ENCODE assay signal across 10 cellular contexts in genomic region chr3:8499181-8499611, GRCh38. TPM values are rescaled to one million over a fixed set of nuclear protein-coding genes. Genes with fewer than 3 reads are reported as not detected.
DNase-seq lines count a peak whose midpoint lies in the region; ATAC-seq and TF ChIP-seq lines count a peak whose summit lies in the region.
"Had no signal": no experiment of that assay in that cellular context is flagged by ENCODE, and none has a peak within 500 bp of the region (broad histone marks: within the 10 kb centered on the region; RNA-seq: fewer than 3 reads in every experiment).

No MANE protein-coding gene starts in this region.

- peaks cover 9% of the 10 kb centered on the region for H3K36me3 Mint-ChIP-seq in brain
- H3K36me3 Mint-ChIP-seq in T-helper 17 cell (ENCODE audit: low read depth), result no peaks in the 10 kb centered on the region

- H3K9me3 ChIP-seq in T-helper 17 cell (ENCODE audit: control insufficient read depth, low read length, poor library complexity, severe bottlenecking), result no peaks in the 10 kb centered on the region
- H3K9me3 ChIP-seq: thoracic aorta had no signal

- intact Hi-C loops in left colon (cut with DNase I, micrococcal nuclease), result no loop called here

- H3K4me3 Mint-ChIP-seq in brain, result peak overlapping the region in 3 of 5 experiments; percentile 64 to 72 (median 65)
- no peak overlapping the region for H3K4me3 Mint-ChIP-seq in T-helper 17 cell

- H3K27me3 Mint-ChIP-seq in brain (peaks cover 4% of the 10 kb centered on the region), T-helper 17 cell (peaks cover 12% of the 10 kb centered on the region)

- in situ Hi-C loops in KBM-7 (cut with MboI; ENCODE audit: low pct_unique_long_range_greater_than_20kb, low sequenced_read_pairs), result no loop called here

- peaks cover 0 to 8% (median 0%) of the 10 kb centered on the region in 5 experiments for H3K9me3 Mint-ChIP-seq in brain

- H3K27ac Mint-ChIP-seq in brain, result peak overlapping the region; percentile 65 to 98 (median 96)
- no peak overlapping the region for H3K27ac Mint-ChIP-seq in T-helper 17 cell

- H3K4me1 Mint-ChIP-seq in brain (peaks cover 70% of the 10 kb centered on the region), T-helper 17 cell (peaks cover 10% of the 10 kb centered on the region)

- peak overlapping the region; percentile 95 for H3K27ac ChIP-seq in substantia nigra (ENCODE audit: low read depth, low read length, poor library complexity, severe bottlenecking)

- ATAC-seq in left colon (no peak), GM19455 (IDR thresholded peaks at IDR 0.05; ENCODE audit: unreplicated experiment) (no peak), T-helper 17 cell (no peak)

- DNase-seq in NCI-H2029 treated with DMSO at 0.1 percent for 48 hours (lab: John Stamatoyannopoulos, UW), result peak; percentile 86
- peak; percentile 40 for DNase-seq in kidney glomerular epithelial cell (lab: John Stamatoyannopoulos, UW)
- DNase-seq in substantia nigra (lab: John Stamatoyannopoulos, UW), result peak in 40 of 49 donors; percentile 14 to 85 (median 52)
- DNase-seq in left colon, result no peak
- DNase-seq in KBM-7, result no peak
- no peak for DNase-seq in T-helper 17 cell
- DNase-seq: small intestine had no signal

- no peak for TF ChIP-seq CTCF in brain (conservative IDR thresholded peaks at IDR 0.05)

RNA-seq across cellular contexts. Expression of gene LMCD1, which starts 2.4 kb away (rescaled TPM):
- 8.8 TPM for polyA plus RNA-seq in brain (ENCODE audit: insufficient read depth, low read depth, low replicate concordance)
- total RNA-seq in left colon (1 to 10 TPM; 5.8 to 7.1 TPM), T-helper 17 cell (under 1 TPM; 0.85 to 0.89 TPM)

Comparison
In these comparisons a context has a peak if more than half of its experiments do, and no peak if none do; other contexts are left out.
1. DNase-seq: peak in NCI-H2029 treated with DMSO at 0.1 percent for 48 hours (single experiment), kidney glomerular epithelial cell (single experiment) and substantia nigra (40 of 49); none in left colon (0 of 2), KBM-7 (single experiment) and T-helper 17 cell (0 of 3).